10 cellular contexts compared by ENCODE assay signal in the genomic region with DNA sequence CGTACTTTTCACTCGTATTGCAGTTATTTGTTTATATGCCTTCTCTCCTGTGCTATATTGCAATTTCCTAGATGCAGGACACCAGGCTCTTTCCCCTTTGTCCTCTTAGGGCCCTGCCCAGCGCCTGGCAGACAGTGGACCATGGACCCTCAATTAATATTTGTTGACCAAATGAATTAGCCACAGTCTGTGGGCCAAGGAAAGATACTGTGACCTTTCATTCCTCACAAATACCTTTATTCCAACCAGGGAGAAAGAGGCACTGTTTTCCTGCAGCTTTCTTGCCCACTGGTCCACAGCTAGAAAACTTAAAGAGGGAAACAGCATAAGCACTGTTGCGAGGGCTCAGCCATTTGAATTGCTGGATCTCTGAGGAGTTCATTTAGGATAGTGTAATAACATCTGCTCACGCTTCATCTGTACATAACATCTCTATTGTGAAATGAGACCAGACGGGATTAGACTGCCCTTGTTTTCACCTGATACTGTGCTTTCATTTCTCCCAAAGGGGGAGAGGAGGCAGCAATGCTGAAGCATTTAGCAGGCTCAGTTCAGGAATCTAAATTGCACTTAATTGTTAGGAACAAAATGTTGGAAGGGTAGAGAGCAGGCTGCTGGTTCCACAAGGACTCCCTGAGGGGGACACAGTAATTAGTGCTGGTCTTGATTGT. TPM values are rescaled to one million over a fixed set of nuclear protein-coding genes. Genes with fewer than 3 reads are reported as not detected.
DNase-seq lines count a peak whose midpoint lies in the region; ATAC-seq, FAIRE-seq and TF ChIP-seq lines count a peak whose summit lies in the region.
"Had no signal": no experiment of that assay in that cellular context is flagged by ENCODE, and none has a peak within 500 bp of the region (broad histone marks: within the 10 kb centered on the region; RNA-seq: fewer than 3 reads in every experiment).

No MANE protein-coding gene starts in this region.

- H3K9me3 ChIP-seq in A549 = no peaks in the 10 kb centered on the region; the same call in 2 of the 3 replicates
- H3K9me3 ChIP-seq in mesodermal cell (ENCODE audit: control insufficient read depth, low read length) = no peaks in the 10 kb centered on the region

- H3K4me1 Mint-ChIP-seq in glutamatergic neuron (ENCODE audit: low read depth, unreplicated experiment) = peaks cover 17% of the 10 kb centered on the region
- H3K4me1 Mint-ChIP-seq in activated T-helper 2 cell treated with anti-CD3 and anti-CD28 coated beads, Interferon-gamma antibody, Interleukin-2, Interleukin-4, amounts not matched to agents 10 μg/mL and 5 μg/mL and 100 μg/mL, durations not matched to agents 14 hours and 24 hours and 36 hours (ENCODE audit: low read depth) = no peaks in the 10 kb centered on the region

- peak overlapping the region; percentile 59 for H3K4me2 ChIP-seq in A549

- no peak overlapping the region for H3K4me3 ChIP-seq in A549
- peak overlapping the region; percentile 9 for H3K4me3 ChIP-seq in mesodermal cell (ENCODE audit: extremely low read depth, insufficient read depth, low read length, poor library complexity, severe bottlenecking)

- TF ChIP-seq POLR2A in A549 (IDR thresholded peaks at IDR 0.05; ENCODE audit: low read length) = no peak

- no peak overlapping the region for H3K27ac Mint-ChIP-seq in glutamatergic neuron (ENCODE audit: unreplicated experiment)
- no peak overlapping the region for H3K27ac Mint-ChIP-seq in activated T-helper 2 cell treated with anti-CD3 and anti-CD28 coated beads, Interferon-gamma antibody, Interleukin-2, Interleukin-4, amounts not matched to agents 10 μg/mL and 5 μg/mL and 100 μg/mL, durations not matched to agents 14 hours and 24 hours and 36 hours
- H3K27ac Mint-ChIP-seq: activated naive CD8-positive, alpha-beta T cell had no signal

- H3K4me3 Mint-ChIP-seq in glutamatergic neuron (ENCODE audit: unreplicated experiment) = no peak overlapping the region
- no peak overlapping the region for H3K4me3 Mint-ChIP-seq in activated T-helper 2 cell treated with anti-CD3 and anti-CD28 coated beads, Interferon-gamma antibody, Interleukin-2, Interleukin-4, amounts not matched to agents 10 μg/mL and 5 μg/mL and 100 μg/mL, durations not matched to agents 14 hours and 24 hours and 36 hours (ENCODE audit: low read depth)
- H3K4me3 Mint-ChIP-seq: activated naive CD8-positive, alpha-beta T cell had no signal

- POLR2A ChIA-PET in A549 (lab: Yijun Ruan, JAX) = no interaction called here

- H3K27ac ChIP-seq in A549 (peak overlapping the region; percentile 54 to 81; a peak in 5 of 6 replicates), mesodermal cell (ENCODE audit: low read depth, low read length, severe bottlenecking) (peak overlapping the region; percentile 64)

- H3K4me1 ChIP-seq in A549 = peaks cover 88% of the 10 kb centered on the region
- peaks cover 41% of the 10 kb centered on the region for H3K4me1 ChIP-seq in mesodermal cell (ENCODE audit: control insufficient read depth, insufficient read depth, low read length, poor library complexity, severe bottlenecking)

- no peaks in the 10 kb centered on the region for H3K36me3 Mint-ChIP-seq in glutamatergic neuron (ENCODE audit: unreplicated experiment)
- H3K36me3 Mint-ChIP-seq in activated T-helper 2 cell treated with anti-CD3 and anti-CD28 coated beads, Interferon-gamma antibody, Interleukin-2, Interleukin-4, amounts not matched to agents 10 μg/mL and 5 μg/mL and 100 μg/mL, durations not matched to agents 14 hours and 24 hours and 36 hours (ENCODE audit: low read depth) = no peaks in the 10 kb centered on the region
- H3K36me3 Mint-ChIP-seq: activated naive CD8-positive, alpha-beta T cell had no signal

- no peak for TF ChIP-seq RAD21 in A549 (conservative IDR thresholded peaks at IDR 0.05 in 1 of 2, IDR thresholded peaks at IDR 0.05 in 1 of 2)

- 69% methylated on average over 6 of the region's 6 CpGs for WGBS in A549 (ENCODE audit: missing lambda C conversion rate)
- whole genome bisulfite sequencing in mesodermal cell (ENCODE audit: insufficient coverage in 2 of 2), 2 experiments = 53 to 78% methylated on average over 3 of the region's 6 CpGs

- TF ChIP-seq CTCF in A549 (IDR thresholded peaks at IDR 0.05) (no peak), glutamatergic neuron (IDR thresholded peaks at IDR 0.05; ENCODE audit: partially characterized antibody, unreplicated experiment) (no peak)

- peaks cover 19% of the 10 kb centered on the region for H3K27me3 Mint-ChIP-seq in glutamatergic neuron (ENCODE audit: unreplicated experiment)
- H3K27me3 Mint-ChIP-seq in activated T-helper 2 cell treated with anti-CD3 and anti-CD28 coated beads, Interferon-gamma antibody, Interleukin-2, Interleukin-4, amounts not matched to agents 10 μg/mL and 5 μg/mL and 100 μg/mL, durations not matched to agents 14 hours and 24 hours and 36 hours (ENCODE audit: low read depth) = peaks cover 14% of the 10 kb centered on the region

- intact Hi-C loops in activated T-helper 2 cell treated with anti-CD3 and anti-CD28 coated beads, Interferon-gamma antibody, Interleukin-2, Interleukin-4, amounts not matched to agents 10 μg/mL and 5 μg/mL and 100 μg/mL, durations not matched to agents 14 hours and 24 hours and 36 hours (cut with micrococcal nuclease) = no loop called here

- TF ChIP-seq EP300 in A549 (IDR thresholded peaks at IDR 0.05) = no peak

- CTCF ChIA-PET in A549 (lab: Yijun Ruan, JAX) = interaction anchor here (1.2 to 1.5 kb wide), 3 partner anchors 39 to 50 kb away, joined by 3 to 5 read pairs (median 3); no protein-coding TSS in a partner anchor

- peaks cover 4% of the 10 kb centered on the region for H3K9me3 Mint-ChIP-seq in glutamatergic neuron (ENCODE audit: unreplicated experiment)
- no peaks in the 10 kb centered on the region for H3K9me3 Mint-ChIP-seq in activated T-helper 2 cell treated with anti-CD3 and anti-CD28 coated beads, Interferon-gamma antibody, Interleukin-2, Interleukin-4, amounts not matched to agents 10 μg/mL and 5 μg/mL and 100 μg/mL, durations not matched to agents 14 hours and 24 hours and 36 hours

- FAIRE-seq in A549 (lab: Jason Lieb, UNC) = no peak

- peaks cover 4% of the 10 kb centered on the region for H3K36me3 ChIP-seq in mesodermal cell (ENCODE audit: control insufficient read depth, insufficient read depth, low read length)

- DNase-seq in A549 (ENCODE audit: low read depth in 1 of 2, low spot score in 1 of 2) (no peak), NCI-H1048 (lab: John Stamatoyannopoulos, UW) (peak; percentile 38), cerebellar cortex (ENCODE audit: low spot score) (peak; percentile 34), glutamatergic neuron (no peak)
- DNase-seq in activated T-helper 2 cell treated with anti-CD3 and anti-CD28 coated beads, Interferon-gamma antibody, Interleukin-2, Interleukin-4, amounts not matched to agents 10 μg/mL and 5 μg/mL and 100 μg/mL, durations not matched to agents 14 hours and 24 hours and 36 hours (ENCODE audit: low spot score) = no peak
- DNase-seq: OCI-M1 had no signal

- no peak for ATAC-seq in A549
- no peak for ATAC-seq in GM19035 (IDR thresholded peaks at IDR 0.05; ENCODE audit: unreplicated experiment)
- ATAC-seq in HG02759 (IDR thresholded peaks at IDR 0.05; ENCODE audit: unreplicated experiment) = no peak

TF ChIP-seq in A549, 52 proteins besides CTCF, POLR2A, EP300 and RAD21:
- TF ChIP-seq MAZ (IDR thresholded peaks at IDR 0.05; ENCODE audit: borderline replicate concordance, low read depth, low read length) (no peak), ZFP36 (IDR thresholded peaks at IDR 0.05; ENCODE audit: borderline replicate concordance, partially characterized antibody) (no peak), ZSCAN20 (CRISPR knock-in tag; IDR thresholded peaks at IDR 0.05) (no peak), EHF (CRISPR knock-in tag; IDR thresholded peaks at IDR 0.05) (no peak), KDM5A (IDR thresholded peaks at IDR 0.05) (no peak), NFE2L2 (conservative IDR thresholded peaks at IDR 0.05; ENCODE audit: low read length) (no peak), HDAC2 (IDR thresholded peaks at IDR 0.05) (no peak), TP53 (CRISPR knock-in tag; IDR thresholded peaks at IDR 0.05) (no peak), POLR2AphosphoS2 (conservative IDR thresholded peaks at IDR 0.05; ENCODE audit: low read length) (no peak), CHD4 (IDR thresholded peaks at IDR 0.05; ENCODE audit: borderline replicate concordance) (no peak), RCOR1 (IDR thresholded peaks at IDR 0.05; ENCODE audit: low read depth, low read length) (no peak), SREBF2 (IDR thresholded peaks at IDR 0.05) (no peak), RARB (CRISPR knock-in tag; IDR thresholded peaks at IDR 0.05) (no peak)
- TF ChIP-seq, protein P1, sequence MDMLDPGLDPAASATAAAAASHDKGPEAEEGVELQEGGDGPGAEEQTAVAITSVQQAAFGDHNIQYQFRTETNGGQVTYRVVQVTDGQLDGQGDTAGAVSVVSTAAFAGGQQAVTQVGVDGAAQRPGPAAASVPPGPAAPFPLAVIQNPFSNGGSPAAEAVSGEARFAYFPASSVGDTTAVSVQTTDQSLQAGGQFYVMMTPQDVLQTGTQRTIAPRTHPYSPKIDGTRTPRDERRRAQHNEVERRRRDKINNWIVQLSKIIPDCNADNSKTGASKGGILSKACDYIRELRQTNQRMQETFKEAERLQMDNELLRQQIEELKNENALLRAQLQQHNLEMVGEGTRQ (IDR thresholded peaks at IDR 0.05) = no peak
- TF ChIP-seq, protein P2, sequence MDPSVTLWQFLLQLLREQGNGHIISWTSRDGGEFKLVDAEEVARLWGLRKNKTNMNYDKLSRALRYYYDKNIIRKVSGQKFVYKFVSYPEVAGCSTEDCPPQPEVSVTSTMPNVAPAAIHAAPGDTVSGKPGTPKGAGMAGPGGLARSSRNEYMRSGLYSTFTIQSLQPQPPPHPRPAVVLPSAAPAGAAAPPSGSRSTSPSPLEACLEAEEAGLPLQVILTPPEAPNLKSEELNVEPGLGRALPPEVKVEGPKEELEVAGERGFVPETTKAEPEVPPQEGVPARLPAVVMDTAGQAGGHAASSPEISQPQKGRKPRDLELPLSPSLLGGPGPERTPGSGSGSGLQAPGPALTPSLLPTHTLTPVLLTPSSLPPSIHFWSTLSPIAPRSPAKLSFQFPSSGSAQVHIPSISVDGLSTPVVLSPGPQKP (IDR thresholded peaks at IDR 0.05; ENCODE audit: low read depth, low read length) = no peak

RNA-seq across cellular contexts. Expression of a gene that starts 46.7 kb away (rescaled TPM):
- polyA plus RNA-seq in A549 (2011; rRNA removed) = 134 and 137 TPM in 2 replicates
- polyA plus RNA-seq in A549 (2012; cell fraction: cytosol; rRNA removed) = 80.9 and 113 TPM in 2 replicates
- polyA plus RNA-seq in A549 (2012; cell fraction: nucleus; rRNA removed) = 217 and 283 TPM in 2 replicates
- 107 to 122 TPM (median 107 TPM) in 3 replicates for polyA plus RNA-seq in A549 (2017; fragmentation: RNase III; extraction: RNeasy Plus Mini Kit Qiagen cat#74134 plus additional on column Dnase treatment)
- polyA minus RNA-seq in A549 (2011; rRNA and poly(A)+ RNA removed) = 438 and 510 TPM in 2 replicates
- 37.7 TPM for polyA plus RNA-seq in mesodermal cell (2013, experiment 1 of 2)
- polyA plus RNA-seq in mesodermal cell (2013, experiment 2 of 2) = 37.1 TPM
- total RNA-seq in glutamatergic neuron (ENCODE audit: unreplicated experiment) = 3.8 TPM
- 5.3 and 8.5 TPM in 2 replicates for total RNA-seq in activated T-helper 2 cell treated with anti-CD3 and anti-CD28 coated beads, Interferon-gamma antibody, Interleukin-2, Interleukin-4, amounts not matched to agents 10 μg/mL and 5 μg/mL and 100 μg/mL, durations not matched to agents 14 hours and 24 hours and 36 hours

Comparison
In these comparisons a context has a peak if more than half of its experiments do, and no peak if none do; other contexts are left out.
1. DNase-seq: peak in NCI-H1048 (single experiment) and cerebellar cortex (single experiment); none in A549 (0 of 2), glutamatergic neuron (single experiment) and activated T-helper 2 cell treated with anti-CD3 and anti-CD28 coated beads, Interferon-gamma antibody, Interleukin-2, Interleukin-4, amounts not matched to agents 10 μg/mL and 5 μg/mL and 100 μg/mL, durations not matched to agents 14 hours and 24 hours and 36 hours (single experiment).